Comparison of ENCODE assay signal across 10 cellular contexts in genomic region chr2:3595985-3596384, GRCh38. TPM values are rescaled to one million over a fixed set of nuclear protein-coding genes. Genes with fewer than 3 reads are reported as not detected.
DNase-seq lines count a peak whose midpoint lies in the region; ATAC-seq, FAIRE-seq and TF ChIP-seq lines count a peak whose summit lies in the region.
"Had no signal": no experiment of that assay in that cellular context is flagged by ENCODE, and none has a peak within 500 bp of the region (broad histone marks: within the 10 kb centered on the region; RNA-seq: fewer than 3 reads in every experiment).

No MANE protein-coding gene starts in this region.

- no peak for TF ChIP-seq CTCF in GM06990 (IDR thresholded peaks at IDR 0.05; ENCODE audit: insufficient read depth, low read length, poor library complexity, severe bottlenecking)

- no peak overlapping the region for H3K27ac Mint-ChIP-seq in activated T-helper 17 cell treated with anti-CD3 and anti-CD28 coated beads, Interleukin-2, amount 50 U/mL, for 72 hours
- peak overlapping the region in 1 of 7 donors; percentile 40 for H3K27ac Mint-ChIP-seq in CD4-positive, alpha-beta memory T cell

- no peaks in the 10 kb centered on the region for H3K36me3 ChIP-seq in GM06990 (ENCODE audit: control insufficient read depth, insufficient read depth, low read length)
- no peaks in the 10 kb centered on the region for H3K36me3 ChIP-seq in CD4-positive, alpha-beta memory T cell (ENCODE audit: insufficient read depth, low read length)

- CTCF ChIA-PET in CD4-positive, alpha-beta memory T cell (lab: Charles Lee; ENCODE audit: partially characterized antibody), result interaction anchor here (1.1 kb wide), 1 partner anchor 10 kb away, joined by 4 read pairs; no protein-coding TSS in a partner anchor

- intact Hi-C loops in CD4-positive, alpha-beta memory T cell (cut with micrococcal nuclease), result no loop called here

- POLR2A ChIA-PET in CD4-positive, alpha-beta memory T cell (lab: Charles Lee; ENCODE audit: partially characterized antibody), result no interaction called here

- H3K4me3 Mint-ChIP-seq in activated T-helper 17 cell treated with anti-CD3 and anti-CD28 coated beads, Interleukin-2, amount 50 U/mL, for 72 hours, result no peak overlapping the region
- H3K4me3 Mint-ChIP-seq in CD4-positive, alpha-beta memory T cell, result no peak overlapping the region

- peak; percentile 86 for ATAC-seq in GM19043 (IDR thresholded peaks at IDR 0.05; ENCODE audit: low read depth, unreplicated experiment)
- peak; percentile 88 for ATAC-seq in HG02973 (IDR thresholded peaks at IDR 0.05; ENCODE audit: unreplicated experiment)
- ATAC-seq in activated T-helper 17 cell treated with anti-CD3 and anti-CD28 coated beads, Interleukin-2, amount 50 U/mL, for 72 hours (replicated peaks), result peak; percentile 93

- H3K4me1 ChIP-seq in CD4-positive, alpha-beta memory T cell (ENCODE audit: insufficient read depth, low read length), result no peaks in the 10 kb centered on the region

- H3K27ac ChIP-seq in CD4-positive, alpha-beta memory T cell (ENCODE audit: low read depth, low read length), result no peak overlapping the region

- H3K36me3 Mint-ChIP-seq in activated T-helper 17 cell treated with anti-CD3 and anti-CD28 coated beads, Interleukin-2, amount 50 U/mL, for 72 hours (ENCODE audit: low read depth), result no peaks in the 10 kb centered on the region
- peaks cover 0 to 5% of the 10 kb centered on the region in 2 donors for H3K36me3 Mint-ChIP-seq in CD4-positive, alpha-beta memory T cell

- FAIRE-seq in RCC 7860 (lab: Jason Lieb, UNC), result no peak

- no peaks in the 10 kb centered on the region for H3K27me3 ChIP-seq in GM06990 (replicated peaks; ENCODE audit: control insufficient read depth, insufficient read depth, low read length)
- H3K27me3 ChIP-seq in CD4-positive, alpha-beta memory T cell (ENCODE audit: insufficient read depth, low read length), result no peaks in the 10 kb centered on the region

- no peaks in the 10 kb centered on the region for H3K9me3 Mint-ChIP-seq in activated T-helper 17 cell treated with anti-CD3 and anti-CD28 coated beads, Interleukin-2, amount 50 U/mL, for 72 hours
- H3K9me3 Mint-ChIP-seq in CD4-positive, alpha-beta memory T cell, result no peaks in the 10 kb centered on the region

- no peak overlapping the region for H3K4me3 ChIP-seq in GM06990 (replicated peaks; ENCODE audit: low read depth, low read length)
- H3K4me3 ChIP-seq in CD4-positive, alpha-beta memory T cell (ENCODE audit: low read length in 2 of 2), result no peak overlapping the region

- DNase-seq in GM06990 (ENCODE audit: extremely low read depth, insufficient read length) (peak; percentile 46), SHP77 treated with DMSO at 0.1 percent for 48 hours (lab: John Stamatoyannopoulos, UW) (no peak), RCC 7860 (ENCODE audit: low spot score) (no peak)
- no peak for DNase-seq in CD4-positive, alpha-beta memory T cell
- no peak for DNase-seq in activated CD4-positive, CD25-positive, alpha-beta regulatory T cell (lab: John Stamatoyannopoulos, UW)
- DNase-seq: amniotic stem cell, NCI-H2029 treated with DMSO at 0.1 percent for 48 hours had no signal

- H3K9me3 ChIP-seq in CD4-positive, alpha-beta memory T cell (ENCODE audit: control insufficient read depth in 1 of 2, low read length in 2 of 2), result no peaks in the 10 kb centered on the region

- peaks cover 7% of the 10 kb centered on the region for H3K27me3 Mint-ChIP-seq in activated T-helper 17 cell treated with anti-CD3 and anti-CD28 coated beads, Interleukin-2, amount 50 U/mL, for 72 hours
- peaks cover 0 to 2% of the 10 kb centered on the region in 2 donors for H3K27me3 Mint-ChIP-seq in CD4-positive, alpha-beta memory T cell

- H3K4me1 Mint-ChIP-seq in activated T-helper 17 cell treated with anti-CD3 and anti-CD28 coated beads, Interleukin-2, amount 50 U/mL, for 72 hours, result no peaks in the 10 kb centered on the region
- peaks cover 0 to 5% (median 0%) of the 10 kb centered on the region in 4 donors for H3K4me1 Mint-ChIP-seq in CD4-positive, alpha-beta memory T cell

RNA-seq across cellular contexts. Expression of gene COLEC11, which starts 1.1 kb away (rescaled TPM):
- under 1 TPM in 1 of 2 donors, not detected in 1; 0.54 TPM for total RNA-seq in activated T-helper 17 cell treated with anti-CD3 and anti-CD28 coated beads, Interleukin-2, amount 50 U/mL, for 72 hours
- total RNA-seq in CD4-positive, alpha-beta memory T cell, result not detected
- under 1 TPM in 1 of 2 donors, not detected in 1; 0.30 TPM for polyA plus RNA-seq in CD4-positive, alpha-beta memory T cell

RNA-seq across cellular contexts. Expression of gene RPS7, which starts 20.9 kb away (rescaled TPM):
- total RNA-seq in activated T-helper 17 cell treated with anti-CD3 and anti-CD28 coated beads, Interleukin-2, amount 50 U/mL, for 72 hours, result 1,000 to 10,000 TPM; 1,635 to 1,848 TPM
- total RNA-seq in CD4-positive, alpha-beta memory T cell, result 1,000 to 10,000 TPM; 1,594 to 1,656 TPM
- 1,000 to 10,000 TPM in 1 of 2 donors, 100 to 1,000 TPM in 1; 904 to 1,178 TPM for polyA plus RNA-seq in CD4-positive, alpha-beta memory T cell

RNA-seq across cellular contexts. Expression of gene RNASEH1, which starts 37.9 kb away (rescaled TPM):
- 10 to 100 TPM; 10.3 to 31.7 TPM for total RNA-seq in activated T-helper 17 cell treated with anti-CD3 and anti-CD28 coated beads, Interleukin-2, amount 50 U/mL, for 72 hours
- 10 to 100 TPM; 22.0 to 24.0 TPM for total RNA-seq in CD4-positive, alpha-beta memory T cell
- polyA plus RNA-seq in CD4-positive, alpha-beta memory T cell, result 10 to 100 TPM; 30.6 to 43.1 TPM
